1 cellular context compared by ENCODE assay signal in genomic region chr4:71167083-71167482, GRCh38.
TF ChIP-seq lines count a peak whose summit lies in the region.

No MANE protein-coding gene starts in this region.

TF ChIP-seq in GM23338, 12 proteins besides CTCF, POLR2A, EP300 and RAD21 (continued from another document):
- TF ChIP-seq ZNF462 (CRISPR knock-in tag; IDR thresholded peaks at IDR 0.05) = no peak
